ENCODE assay signal across 1 cellular context in genomic region chr16:88922826-88923410, GRCh38.
TF ChIP-seq lines count a peak whose summit lies in the region.

No MANE protein-coding gene starts in this region.

TF ChIP-seq in endothelial cell of umbilical vein, 7 proteins besides CTCF, POLR2A, EP300 and RAD21:
- no peak for TF ChIP-seq GATA2 (IDR thresholded peaks at IDR 0.05; ENCODE audit: insufficient read depth, insufficient read length, low read depth, low read length)
- no peak for TF ChIP-seq EZH2 (IDR thresholded peaks at IDR 0.05; ENCODE audit: borderline replicate concordance, low read depth, low read length, severe bottlenecking)
- no peak for TF ChIP-seq POLR2AphosphoS5 (IDR thresholded peaks at IDR 0.05; ENCODE audit: insufficient read depth, low read depth, low read length)
